7 cellular contexts compared by ENCODE assay signal in the genomic region with DNA sequence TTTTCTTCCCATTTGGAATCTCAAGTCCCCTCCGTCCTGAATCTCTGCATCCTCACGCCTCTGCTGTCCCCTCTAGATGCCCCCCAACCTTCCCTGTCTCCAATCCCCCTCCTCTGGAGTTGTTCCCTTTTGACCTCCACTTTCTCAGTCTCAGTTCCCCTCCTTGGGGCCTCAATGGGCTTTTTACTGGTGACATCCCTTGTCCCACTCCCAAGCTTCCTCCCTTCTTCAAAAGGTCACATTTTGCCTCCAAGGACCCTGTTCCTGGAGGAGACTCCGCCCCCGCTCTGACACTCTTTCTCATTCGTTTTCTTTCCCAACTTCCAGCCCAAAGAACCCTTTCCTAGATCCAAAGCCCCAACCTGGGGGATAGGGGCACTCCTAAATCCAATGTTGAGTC. TPM values are rescaled to one million over a fixed set of nuclear protein-coding genes. Genes with fewer than 3 reads are reported as not detected.
A peak's percentile ranks its signal among the peaks of the same experiment; 100 is the strongest.
DNase-seq lines count a peak whose midpoint lies in the region; ATAC-seq and TF ChIP-seq lines count a peak whose summit lies in the region.

No MANE protein-coding gene starts in this region.

- POLR2A ChIA-PET in activated CD4-positive, alpha-beta memory T cell treated with anti-CD3 and anti-CD28 coated beads for 36 hours (lab: Charles Lee), result no interaction called here

- no peaks in the 10 kb centered on the region for H3K4me1 ChIP-seq in iPS DF 6.9 (ENCODE audit: control insufficient read depth, insufficient read depth, low read length)

- peaks cover 17% of the 10 kb centered on the region for H3K4me1 Mint-ChIP-seq in activated CD4-positive, alpha-beta memory T cell treated with anti-CD3 and anti-CD28 coated beads for 36 hours (ENCODE audit: low read depth)
- peaks cover 29% of the 10 kb centered on the region for H3K4me1 Mint-ChIP-seq in stimulated activated naive CD8-positive, alpha-beta T cell treated with anti-CD3 and anti-CD28 coated beads, Interleukin-15, amount 100 ng/mL, for 72 hours

- H3K27ac Mint-ChIP-seq in activated CD4-positive, alpha-beta memory T cell treated with anti-CD3 and anti-CD28 coated beads for 36 hours, result peak overlapping the region; percentile 80
- peak overlapping the region; percentile 43 to 92 for H3K27ac Mint-ChIP-seq in stimulated activated naive CD8-positive, alpha-beta T cell treated with anti-CD3 and anti-CD28 coated beads, Interleukin-15, amount 100 ng/mL, for 72 hours

- H3K27me3 ChIP-seq in iPS DF 6.9 (ENCODE audit: control insufficient read depth, insufficient read depth, low read length), result no peaks in the 10 kb centered on the region

- no peak for ATAC-seq in stimulated activated naive CD8-positive, alpha-beta T cell treated with anti-CD3 and anti-CD28 coated beads, Interleukin-15, amount 100 ng/mL, for 72 hours
- ATAC-seq in GM19023 (IDR thresholded peaks at IDR 0.05; ENCODE audit: unreplicated experiment) (no peak), GM18502 (IDR thresholded peaks at IDR 0.05; ENCODE audit: poor library complexity, unreplicated experiment) (no peak)

- CTCF ChIA-PET in activated CD4-positive, alpha-beta memory T cell treated with anti-CD3 and anti-CD28 coated beads for 36 hours (lab: Charles Lee), result interaction anchor here (1.4 to 3.4 kb wide), 3 partner anchors 9 to 189 kb away, joined by 3 to 22 read pairs (median 3); a partner anchor contains a TSS

- H3K4me3 ChIP-seq in HFF-Myc (replicated peaks; ENCODE audit: low read depth, low read length) (peak overlapping the region; percentile 97), iPS DF 6.9 (ENCODE audit: low read length) (peak overlapping the region; percentile 97; the same call in 1 of the 2 replicates)

- H3K36me3 ChIP-seq in iPS DF 6.9 (ENCODE audit: control insufficient read depth, insufficient read depth, low read length), result 0 out of 2 replicates have a peak, but pooled peaks cover 4% of the 10 kb centered on the region

- intact Hi-C loops in activated CD4-positive, alpha-beta memory T cell treated with anti-CD3 and anti-CD28 coated beads for 36 hours (cut with micrococcal nuclease), result loop anchor here (1.0 to 5.0 kb wide), 3 partner anchors 11 to 102 kb away; a partner anchor contains a TSS

- H3K36me3 Mint-ChIP-seq in activated CD4-positive, alpha-beta memory T cell treated with anti-CD3 and anti-CD28 coated beads for 36 hours, result peaks cover 4% of the 10 kb centered on the region

- DNase-seq in HFF-Myc (ENCODE audit: extremely low read depth, low read depth), result no peak
- DNase-seq in activated CD4-positive, alpha-beta memory T cell treated with anti-CD3 and anti-CD28 coated beads for 36 hours, result no peak
- DNase-seq in iPS DF 6.9 (ENCODE audit: low read depth, low spot score), result no peak
- DNase-seq in stimulated activated naive CD8-positive, alpha-beta T cell treated with anti-CD3 and anti-CD28 coated beads, Interleukin-15, amount 100 ng/mL, for 72 hours, result no peak
- no peak for DNase-seq in NCI-H2227 treated with DMSO at 0.1 percent for 48 hours (lab: John Stamatoyannopoulos, UW)

- peak overlapping the region; percentile 95 for H3K4me3 Mint-ChIP-seq in activated CD4-positive, alpha-beta memory T cell treated with anti-CD3 and anti-CD28 coated beads for 36 hours
- peak overlapping the region; percentile 92 to 94 for H3K4me3 Mint-ChIP-seq in stimulated activated naive CD8-positive, alpha-beta T cell treated with anti-CD3 and anti-CD28 coated beads, Interleukin-15, amount 100 ng/mL, for 72 hours

- WGBS in iPS DF 6.9 (ENCODE audit: insufficient coverage, insufficient read length), result no CpG with 5 or more reads among the region's 5 CpGs

- no peaks in the 10 kb centered on the region for H3K9me3 Mint-ChIP-seq in activated CD4-positive, alpha-beta memory T cell treated with anti-CD3 and anti-CD28 coated beads for 36 hours
- no peaks in the 10 kb centered on the region for H3K9me3 Mint-ChIP-seq in stimulated activated naive CD8-positive, alpha-beta T cell treated with anti-CD3 and anti-CD28 coated beads, Interleukin-15, amount 100 ng/mL, for 72 hours

- no peaks in the 10 kb centered on the region for H3K9me3 ChIP-seq in iPS DF 6.9 (ENCODE audit: control insufficient read depth, insufficient read depth, low read length)

- H3K27ac ChIP-seq in iPS DF 6.9 (ENCODE audit: low read length), result no peak overlapping the region

- TF ChIP-seq CTCF in HFF-Myc (IDR thresholded peaks at IDR 0.05; ENCODE audit: low read depth, low read length, missing control alignments), result no peak

- no peaks in the 10 kb centered on the region for H3K27me3 Mint-ChIP-seq in activated CD4-positive, alpha-beta memory T cell treated with anti-CD3 and anti-CD28 coated beads for 36 hours
- no peaks in the 10 kb centered on the region for H3K27me3 Mint-ChIP-seq in stimulated activated naive CD8-positive, alpha-beta T cell treated with anti-CD3 and anti-CD28 coated beads, Interleukin-15, amount 100 ng/mL, for 72 hours

RNA-seq across cellular contexts. Expression of a gene that starts 1.0 kb away (rescaled TPM):
- 100 to 1,000 TPM; 108 to 117 TPM for total RNA-seq in activated CD4-positive, alpha-beta memory T cell treated with anti-CD3 and anti-CD28 coated beads for 36 hours

RNA-seq across cellular contexts. Expression of a gene that starts 11.2 kb away (rescaled TPM):
- 10 to 100 TPM; 17.8 to 18.5 TPM for total RNA-seq in activated CD4-positive, alpha-beta memory T cell treated with anti-CD3 and anti-CD28 coated beads for 36 hours
